15 cellular contexts compared by ENCODE assay signal in the genomic region with DNA sequence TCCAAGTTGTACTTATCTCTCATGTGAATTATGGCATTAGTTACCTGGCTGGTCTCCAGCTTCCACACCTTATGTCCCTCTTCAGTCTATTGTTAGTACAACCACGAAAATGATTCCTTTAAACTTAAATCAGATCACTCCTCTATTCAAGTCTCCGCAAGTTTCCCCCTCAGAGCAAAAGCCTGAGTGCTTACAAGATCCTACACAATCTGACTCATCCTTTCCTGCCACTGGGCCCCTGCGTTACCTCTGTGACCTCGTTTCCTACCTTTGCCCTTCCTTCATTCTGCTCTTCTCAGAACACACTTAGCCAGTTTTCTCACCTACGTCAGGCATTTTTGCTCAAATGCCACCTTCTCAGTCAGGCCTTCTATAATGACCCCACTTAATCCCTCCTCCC. TPM values are rescaled to one million over a fixed set of nuclear protein-coding genes. Genes with fewer than 3 reads are reported as not detected.
DNase-seq lines count a peak whose midpoint lies in the region; ATAC-seq and TF ChIP-seq lines count a peak whose summit lies in the region.
"Had no signal": no experiment of that assay in that cellular context is flagged by ENCODE, and none has a peak within 500 bp of the region (broad histone marks: within the 10 kb centered on the region; RNA-seq: fewer than 3 reads in every experiment).

No MANE protein-coding gene starts in this region.

- no peaks in the 10 kb centered on the region for H4K20me1 ChIP-seq in hepatocyte (ENCODE audit: insufficient read depth, poor library complexity, severe bottlenecking)

- no peaks in the 10 kb centered on the region for H3K9me3 ChIP-seq in hepatocyte (ENCODE audit: low read depth)

- no peaks in the 10 kb centered on the region for H3K36me3 Mint-ChIP-seq in activated CD8-positive, alpha-beta memory T cell treated with anti-CD3 and anti-CD28 coated beads, Interleukin-2, amount 10 ng/mL, durations not matched to agents 7 days and 5 days
- H3K36me3 Mint-ChIP-seq in osteocyte (ENCODE audit: unreplicated experiment): no peaks in the 10 kb centered on the region

- peak; percentile 63 for DNase-seq in activated CD8-positive, alpha-beta memory T cell treated with anti-CD3 and anti-CD28 coated beads, Interleukin-2, amount 10 ng/mL, durations not matched to agents 7 days and 5 days
- no peak for DNase-seq in activated CD8-positive, alpha-beta memory T cell treated with anti-CD3 and anti-CD28 coated beads for 24 hours
- peak; percentile 38 to 54 for DNase-seq in activated T-cell treated with anti-CD3 and anti-CD28 coated beads, Interleukin-2, amount 50 U/mL, for 48 hours
- DNase-seq in hepatocyte (ENCODE audit: low spot score): peak; percentile 49
- peak; percentile 20 to 26 for DNase-seq in stimulated activated CD8-positive, alpha-beta memory T cell treated with anti-CD3 and anti-CD28 coated beads, Interleukin-7, amount 100 ng/mL, for 4 hours (ENCODE audit: low read depth in 2 of 2)
- DNase-seq in erythroblast (lab: John Stamatoyannopoulos, UW): no peak
- no peak for DNase-seq in osteocyte (ENCODE audit: extremely low spot score, unreplicated experiment)
- DNase-seq: DMS53; effector CD8-positive, alpha-beta T cell; KG1; NCI-H187; substantia nigra; T1000 had no signal

- H2AFZ ChIP-seq in hepatocyte: no peak overlapping the region

- no peak overlapping the region for H3K4me3 ChIP-seq in hepatocyte

- no peaks in the 10 kb centered on the region for H3K79me2 ChIP-seq in hepatocyte

- no peak overlapping the region for H3K4me2 ChIP-seq in hepatocyte

- no peak overlapping the region for H3K4me3 Mint-ChIP-seq in activated CD8-positive, alpha-beta memory T cell treated with anti-CD3 and anti-CD28 coated beads, Interleukin-2, amount 10 ng/mL, durations not matched to agents 7 days and 5 days
- H3K4me3 Mint-ChIP-seq in osteocyte (ENCODE audit: unreplicated experiment): no peak overlapping the region

- 70% methylated on average over 5 of the region's 5 CpGs for WGBS in hepatocyte (ENCODE audit: low lambda C conversion rate, missing lambda C conversion rate)

- no peak for TF ChIP-seq CTCF in hepatocyte (IDR thresholded peaks at IDR 0.05; ENCODE audit: poor library complexity)
- no peak for TF ChIP-seq CTCF in osteocyte (IDR thresholded peaks at IDR 0.05)

- H3K9me3 Mint-ChIP-seq in activated CD8-positive, alpha-beta memory T cell treated with anti-CD3 and anti-CD28 coated beads, Interleukin-2, amount 10 ng/mL, durations not matched to agents 7 days and 5 days (ENCODE audit: low read depth): no peaks in the 10 kb centered on the region
- no peaks in the 10 kb centered on the region for H3K9me3 Mint-ChIP-seq in osteocyte (ENCODE audit: unreplicated experiment)

- peak; percentile 91 for ATAC-seq in activated CD8-positive, alpha-beta memory T cell treated with anti-CD3 and anti-CD28 coated beads, Interleukin-2, amount 10 ng/mL, durations not matched to agents 7 days and 5 days
- ATAC-seq in GM18520 (IDR thresholded peaks at IDR 0.05; ENCODE audit: unreplicated experiment): no peak

- no peaks in the 10 kb centered on the region for H3K9me2 ChIP-seq in hepatocyte (replicated peaks; ENCODE audit: insufficient read depth)

- H3K27me3 Mint-ChIP-seq in activated CD8-positive, alpha-beta memory T cell treated with anti-CD3 and anti-CD28 coated beads, Interleukin-2, amount 10 ng/mL, durations not matched to agents 7 days and 5 days: peaks cover 5% of the 10 kb centered on the region
- H3K27me3 Mint-ChIP-seq in osteocyte (ENCODE audit: unreplicated experiment): peaks cover 15% of the 10 kb centered on the region

- peaks cover 3% of the 10 kb centered on the region for H3K4me1 ChIP-seq in hepatocyte (ENCODE audit: insufficient read depth)

- no peaks in the 10 kb centered on the region for H3K36me3 ChIP-seq in hepatocyte (replicated peaks; ENCODE audit: insufficient read depth, low read depth)

- no peak overlapping the region for H3K27ac Mint-ChIP-seq in activated CD8-positive, alpha-beta memory T cell treated with anti-CD3 and anti-CD28 coated beads, Interleukin-2, amount 10 ng/mL, durations not matched to agents 7 days and 5 days
- no peak overlapping the region for H3K27ac Mint-ChIP-seq in osteocyte (ENCODE audit: unreplicated experiment)

- H3K27me3 ChIP-seq in hepatocyte: no peaks in the 10 kb centered on the region

- CTCF ChIA-PET in activated CD8-positive, alpha-beta memory T cell treated with anti-CD3 and anti-CD28 coated beads, Interleukin-2, amount 10 ng/mL, durations not matched to agents 7 days and 5 days (lab: Charles Lee): no interaction called here

- H3K4me1 Mint-ChIP-seq in activated CD8-positive, alpha-beta memory T cell treated with anti-CD3 and anti-CD28 coated beads, Interleukin-2, amount 10 ng/mL, durations not matched to agents 7 days and 5 days: peaks cover 11% of the 10 kb centered on the region
- H3K4me1 Mint-ChIP-seq in osteocyte (ENCODE audit: unreplicated experiment): no peaks in the 10 kb centered on the region

- peak overlapping the region; percentile 39 for H3K27ac ChIP-seq in hepatocyte

- TF ChIP-seq POLR2A in erythroblast (IDR thresholded peaks at IDR 0.05; ENCODE audit: low read length): no peak

RNA-seq across cellular contexts. Expression of a gene that starts 45.1 kb away (rescaled TPM):
- under 1 TPM in 1 of 2 experiments, not detected in 1; 0.30 TPM for total RNA-seq in activated CD8-positive, alpha-beta memory T cell treated with anti-CD3 and anti-CD28 coated beads, Interleukin-2, amount 10 ng/mL, durations not matched to agents 7 days and 5 days
- total RNA-seq in hepatocyte: 19.3 and 30.0 TPM in 2 replicates
- polyA plus RNA-seq in hepatocyte: 14.0 and 16.6 TPM in 2 replicates
- total RNA-seq in osteocyte: 27.1 and 30.5 TPM in 2 replicates
- total RNA-seq: OCI-LY7 had no signal

Comparison
In these comparisons a context has a peak if more than half of its experiments do, and no peak if none do; other contexts are left out.
1. DNase-seq: peak in activated CD8-positive, alpha-beta memory T cell treated with anti-CD3 and anti-CD28 coated beads, Interleukin-2, amount 10 ng/mL, durations not matched to agents 7 days and 5 days (single experiment), activated T-cell treated with anti-CD3 and anti-CD28 coated beads, Interleukin-2, amount 50 U/mL, for 48 hours (2 of 2), hepatocyte (single experiment) and stimulated activated CD8-positive, alpha-beta memory T cell treated with anti-CD3 and anti-CD28 coated beads, Interleukin-7, amount 100 ng/mL, for 4 hours (2 of 2); none in activated CD8-positive, alpha-beta memory T cell treated with anti-CD3 and anti-CD28 coated beads for 24 hours (single experiment), erythroblast (0 of 2) and osteocyte (single experiment).
2. RNA of a gene that starts 45.1 kb away (total RNA-seq): 19.3 to 30.0 TPM in hepatocyte and 27.1 to 30.5 TPM in osteocyte; 0.30 TPM in activated CD8-positive, alpha-beta memory T cell treated with anti-CD3 and anti-CD28 coated beads, Interleukin-2, amount 10 ng/mL, durations not matched to agents 7 days and 5 days; every median in the first group is over 10 times any median in the second.